In the genomic region with DNA sequence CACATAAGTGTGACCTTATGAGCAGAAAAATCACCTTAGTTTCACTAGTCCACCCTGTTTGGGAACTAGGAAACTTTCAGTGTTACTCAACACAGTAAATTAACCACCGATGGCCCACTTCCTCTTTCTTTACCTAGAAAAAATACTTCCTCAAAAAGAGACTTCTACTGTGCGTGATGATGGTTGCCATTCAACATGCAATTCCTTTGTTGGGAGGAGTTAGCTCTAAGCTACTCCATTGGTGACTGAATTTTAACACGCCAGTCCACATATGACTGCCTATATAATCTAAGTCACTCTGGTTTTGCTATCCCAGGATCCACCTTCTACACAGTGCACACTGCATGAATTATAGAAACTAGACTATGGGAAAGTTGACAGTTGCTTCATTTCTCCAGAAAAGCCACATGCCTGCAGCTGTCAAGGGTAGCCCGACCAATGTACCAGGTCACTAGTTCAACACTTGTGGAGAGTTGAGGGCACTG, we compare ENCODE assay signal across 10 cellular contexts. TPM values are rescaled to one million over a fixed set of nuclear protein-coding genes. Genes with fewer than 3 reads are reported as not detected.
A peak's percentile ranks its signal among the peaks of the same experiment; 100 is the strongest.
DNase-seq lines count a peak whose midpoint lies in the region; ATAC-seq and TF ChIP-seq lines count a peak whose summit lies in the region.
"Had no signal": no experiment of that assay in that cellular context is flagged by ENCODE, and none has a peak within 500 bp of the region (broad histone marks: within the 10 kb centered on the region; RNA-seq: fewer than 3 reads in every experiment).

No MANE protein-coding gene starts in this region.

- H3K27ac Mint-ChIP-seq in Calu3 (ENCODE audit: unreplicated experiment), result no peak overlapping the region

- intact Hi-C loops in Calu3 (cut with micrococcal nuclease; ENCODE audit: unreplicated experiment), result no loop called here

- peak; percentile 95 for ATAC-seq in GM18520 (IDR thresholded peaks at IDR 0.05; ENCODE audit: unreplicated experiment)
- ATAC-seq in GM21723 (IDR thresholded peaks at IDR 0.05; ENCODE audit: unreplicated experiment), result peak; percentile 97
- ATAC-seq in HG03442 (IDR thresholded peaks at IDR 0.05; ENCODE audit: unreplicated experiment), result peak; percentile 96

- BruUV-seq in Calu3 (replicated peaks; lab: Mats Ljungman, UMichigan), result no TSS peak

- H3K4me3 Mint-ChIP-seq in Calu3 (ENCODE audit: low read depth, unreplicated experiment), result no peak overlapping the region

- H3K27me3 Mint-ChIP-seq in Calu3 (ENCODE audit: unreplicated experiment), result no peaks in the 10 kb centered on the region

- DNase-seq in globus pallidus (ENCODE audit: low spot score) (peak; percentile 16), DMS79 treated with DMSO at 0.1 percent for 48 hours (lab: John Stamatoyannopoulos, UW) (no peak), Calu3 (no peak), NCI-H1417 treated with DMSO at 0.1 percent for 48 hours (lab: John Stamatoyannopoulos, UW) (no peak)
- no peak for DNase-seq in stimulated activated naive CD4-positive, alpha-beta T cell (lab: John Stamatoyannopoulos, UW)
- DNase-seq: cerebellar nuclear complex, pancreas had no signal

- peaks cover 3% of the 10 kb centered on the region for H3K9me3 Mint-ChIP-seq in Calu3 (ENCODE audit: low read depth, unreplicated experiment)

- TF ChIP-seq CTCF in Calu3 (IDR thresholded peaks at IDR 0.05; ENCODE audit: unreplicated experiment), result no peak

- no peaks in the 10 kb centered on the region for H3K4me1 Mint-ChIP-seq in Calu3 (ENCODE audit: low read depth, unreplicated experiment)

- no peaks in the 10 kb centered on the region for H3K36me3 Mint-ChIP-seq in Calu3 (ENCODE audit: insufficient read depth, unreplicated experiment)

- CTCF ChIA-PET in Calu3 (lab: Charles Lee), result no interaction called here

RNA-seq across cellular contexts. Expression of a gene that starts 47.8 kb away (rescaled TPM):
- not detected in 2 replicates for total RNA-seq in Calu3 (2022)
